Comparison of ENCODE assay signal across 1 cellular context in genomic region chr12:58920102-58920955, GRCh38.
TF ChIP-seq lines count a peak whose summit lies in the region.

Gene LRIG3 (minus strand): TSS chr12:58920504. CDS start chr12:58920235, 269 bp downstream.

TF ChIP-seq in HepG2, 621 proteins besides CTCF, POLR2A, EP300 and RAD21 (continued from another document and continues in another):
- TF ChIP-seq THAP9 (CRISPR knock-in tag; IDR thresholded peaks at IDR 0.05; ENCODE audit: borderline replicate concordance) (0 out of 2 replicates have a peak, but pooled peaks have one; percentile 23), FOXA1 (IDR thresholded peaks at IDR 0.05) (no peak), FOXA1 (CRISPR knock-in tag; IDR thresholded peaks at IDR 0.05) (no peak), HNRNPK (IDR thresholded peaks at IDR 0.05; ENCODE audit: low read depth, low read length, poor library complexity, severe bottlenecking) (no peak), KAT8 (CRISPR knock-in tag; IDR thresholded peaks at IDR 0.05) (peak; percentile 56; the same call in 1 of the 2 replicates), ZFYVE20 (CRISPR knock-in tag; IDR thresholded peaks at IDR 0.05; ENCODE audit: borderline replicate concordance, low read depth) (0 out of 2 replicates have a peak, but pooled peaks have one; percentile 57), PHF20 (CRISPR knock-in tag; IDR thresholded peaks at IDR 0.05) (no peak), SALL1 (CRISPR knock-in tag; IDR thresholded peaks at IDR 0.05) (peak; percentile 90), ZSCAN22 (CRISPR knock-in tag; IDR thresholded peaks at IDR 0.05) (peak; percentile 86; the same call in 1 of the 2 replicates), FOXJ3 (CRISPR knock-in tag; IDR thresholded peaks at IDR 0.05; ENCODE audit: borderline replicate concordance) (peak; percentile 25; the same call in 1 of the 2 replicates), KLF6 (CRISPR knock-in tag; IDR thresholded peaks at IDR 0.05) (peak; percentile 38; the same call in 1 of the 2 replicates), GATAD2A (CRISPR knock-in tag; IDR thresholded peaks at IDR 0.05) (0 out of 2 replicates have a peak, but pooled peaks have one; percentile 16), BATF2 (CRISPR knock-in tag; IDR thresholded peaks at IDR 0.05) (0 out of 2 replicates have a peak, but pooled peaks have one; percentile 47), BCL3 (CRISPR knock-in tag; IDR thresholded peaks at IDR 0.05) (peak; percentile 77), NFYC (CRISPR knock-in tag; IDR thresholded peaks at IDR 0.05) (peak; percentile 76), ZNF124 (CRISPR knock-in tag; IDR thresholded peaks at IDR 0.05) (0 out of 2 replicates have a peak, but pooled peaks have one; percentile 22), YEATS4 (CRISPR knock-in tag; IDR thresholded peaks at IDR 0.05; ENCODE audit: borderline replicate concordance) (peak; percentile 73), ZNF556 (CRISPR knock-in tag; IDR thresholded peaks at IDR 0.05; ENCODE audit: borderline replicate concordance) (0 out of 2 replicates have a peak, but pooled peaks have one; percentile 10), ZNF891 (CRISPR knock-in tag; IDR thresholded peaks at IDR 0.05) (peak; percentile 74; the same call in 1 of the 2 replicates), RAD51 (IDR thresholded peaks at IDR 0.05; ENCODE audit: borderline replicate concordance) (peak; percentile 76; the same call in 1 of the 2 replicates), LCORL (IDR thresholded peaks at IDR 0.05) (no peak), LCORL (CRISPR knock-in tag; IDR thresholded peaks at IDR 0.05) (peak; percentile 28; the same call in 1 of the 2 replicates), ZBTB38 (CRISPR knock-in tag; IDR thresholded peaks at IDR 0.05) (peak; percentile 62), ARID4A (CRISPR knock-in tag; IDR thresholded peaks at IDR 0.05; ENCODE audit: borderline replicate concordance) (peak; percentile 74; the same call in 1 of the 2 replicates), SKI (IDR thresholded peaks at IDR 0.05; ENCODE audit: partially characterized antibody) (peak; percentile 19), ZFY (CRISPR knock-in tag; IDR thresholded peaks at IDR 0.05) (peak; percentile 90), MXI1 (IDR thresholded peaks at IDR 0.05; ENCODE audit: borderline replicate concordance, low read depth, low read length) (0 out of 3 replicates have a peak, but pooled peaks have one; percentile 38), MYPOP (CRISPR knock-in tag; IDR thresholded peaks at IDR 0.05) (peak; percentile 90), ZNF580 (CRISPR knock-in tag; IDR thresholded peaks at IDR 0.05; ENCODE audit: borderline replicate concordance, low read depth) (peak; percentile 58; the same call in 1 of the 2 replicates), KDM5B (CRISPR knock-in tag; IDR thresholded peaks at IDR 0.05; ENCODE audit: borderline replicate concordance) (peak; percentile 85), ZNF441 (CRISPR knock-in tag; IDR thresholded peaks at IDR 0.05; ENCODE audit: borderline replicate concordance) (peak; percentile 60; the same call in 1 of the 2 replicates), MEF2D (CRISPR knock-in tag; IDR thresholded peaks at IDR 0.05) (peak; percentile 55; the same call in 1 of the 2 replicates), ZKSCAN8 (CRISPR knock-in tag; IDR thresholded peaks at IDR 0.05; ENCODE audit: borderline replicate concordance) (peak; percentile 28; the same call in 1 of the 2 replicates), ZBTB20 (CRISPR knock-in tag; IDR thresholded peaks at IDR 0.05; ENCODE audit: borderline replicate concordance, low read depth) (peak; percentile 82; the same call in 1 of the 2 replicates), ZNF713 (CRISPR knock-in tag; IDR thresholded peaks at IDR 0.05) (no peak), NFKBIZ (CRISPR knock-in tag; IDR thresholded peaks at IDR 0.05) (peak; percentile 68; the same call in 1 of the 2 replicates), ZNF598 (CRISPR knock-in tag; IDR thresholded peaks at IDR 0.05; ENCODE audit: borderline replicate concordance) (peak; percentile 82; the same call in 1 of the 2 replicates), ZNF850 (CRISPR knock-in tag; conservative IDR thresholded peaks at IDR 0.05) (no peak), ZMYM2 (CRISPR knock-in tag; IDR thresholded peaks at IDR 0.05) (peak; percentile 34; the same call in 1 of the 2 replicates), ZMYM4 (CRISPR knock-in tag; IDR thresholded peaks at IDR 0.05) (peak; percentile 70), ZBED4 (CRISPR knock-in tag; IDR thresholded peaks at IDR 0.05; ENCODE audit: borderline replicate concordance) (peak; percentile 35; the same call in 1 of the 2 replicates), UBTF (CRISPR knock-in tag; IDR thresholded peaks at IDR 0.05) (peak; percentile 96), ZBTB7A (CRISPR knock-in tag; IDR thresholded peaks at IDR 0.05) (peak; percentile 31; the same call in 1 of the 2 replicates), CHD4 (IDR thresholded peaks at IDR 0.05; ENCODE audit: borderline replicate concordance, low read length) (no peak), ZBTB43 (CRISPR knock-in tag; conservative IDR thresholded peaks at IDR 0.05) (peak; percentile 67; the same call in 1 of the 2 replicates)
